1 cellular context compared by ENCODE assay signal in genomic region chr13:31172535-31172934, GRCh38.
TF ChIP-seq lines count a peak whose summit lies in the region.

No MANE protein-coding gene starts in this region.

TF ChIP-seq in IMR-90, 13 proteins besides CTCF, POLR2A, EP300 and RAD21 (continued from another document):
- TF ChIP-seq FOS (IDR thresholded peaks at IDR 0.05; ENCODE audit: low read depth, low read length) = no peak
- no peak for TF ChIP-seq ELK1 (IDR thresholded peaks at IDR 0.05; ENCODE audit: borderline replicate concordance, low read depth, low read length)
- TF ChIP-seq MAFK (IDR thresholded peaks at IDR 0.05; ENCODE audit: low read depth, low read length) = no peak
- TF ChIP-seq CEBPB (IDR thresholded peaks at IDR 0.05; ENCODE audit: low read depth, low read length) = no peak
- no peak for TF ChIP-seq BHLHE40 (IDR thresholded peaks at IDR 0.05; ENCODE audit: low read depth, low read length)
- TF ChIP-seq NFE2L2 (IDR thresholded peaks at IDR 0.05; ENCODE audit: low read depth, low read length) = no peak
